Comparison of ENCODE assay signal across 10 cellular contexts in genomic region chr6:5287205-5287965, GRCh38. TPM values are rescaled to one million over a fixed set of nuclear protein-coding genes. Genes with fewer than 3 reads are reported as not detected.
DNase-seq lines count a peak whose midpoint lies in the region; ATAC-seq, FAIRE-seq and TF ChIP-seq lines count a peak whose summit lies in the region.
"Had no signal": no experiment of that assay in that cellular context is flagged by ENCODE, and none has a peak within 500 bp of the region (broad histone marks: within the 10 kb centered on the region; RNA-seq: fewer than 3 reads in every experiment).

No MANE protein-coding gene starts in this region.

- H3K4me3 Mint-ChIP-seq in T-helper 17 cell (no peak overlapping the region), Calu3 (ENCODE audit: low read depth, unreplicated experiment) (no peak overlapping the region), glutamatergic neuron (ENCODE audit: unreplicated experiment) (no peak overlapping the region)

- DNase-seq in GM18507 (ENCODE audit: extremely low spot score, insufficient read length, low read depth): no peak
- no peak for DNase-seq in T-helper 17 cell
- DNase-seq in foreskin fibroblast: peak; percentile 68 to 81
- no peak for DNase-seq in Calu3
- no peak for DNase-seq in glutamatergic neuron
- no peak for DNase-seq in Karpas-422
- DNase-seq in BE2C: no peak
- DNase-seq: NCI-H510A treated with DMSO at 0.1 percent for 48 hours had no signal

- H3K36me3 ChIP-seq in Karpas-422 (ENCODE audit: insufficient read depth, low read length) (no peaks in the 10 kb centered on the region), BE2C (no peaks in the 10 kb centered on the region)

- no peak overlapping the region for H3K9ac ChIP-seq in Karpas-422 (ENCODE audit: low read length)

- H3K27ac ChIP-seq in skin epidermis (peak overlapping the region in 11 of 21 experiments; percentile 8 to 70 (median 35)), Karpas-422 (ENCODE audit: low read length) (no peak overlapping the region)

- peak overlapping the region; percentile 27 for H3K27ac Mint-ChIP-seq in T-helper 17 cell
- no peak overlapping the region for H3K27ac Mint-ChIP-seq in Calu3 (ENCODE audit: unreplicated experiment)
- no peak overlapping the region for H3K27ac Mint-ChIP-seq in glutamatergic neuron (ENCODE audit: unreplicated experiment)

- ATAC-seq in T-helper 17 cell: no peak

- intact Hi-C loops in Calu3 (cut with micrococcal nuclease; ENCODE audit: unreplicated experiment): no loop called here

- H3K4me3 ChIP-seq in foreskin fibroblast (ENCODE audit: low read depth in 1 of 2, low read length in 2 of 2): no peak overlapping the region
- H3K4me3 ChIP-seq in skin epidermis: no peak overlapping the region
- H3K4me3 ChIP-seq in Karpas-422 (ENCODE audit: low read length): no peak overlapping the region
- no peak overlapping the region for H3K4me3 ChIP-seq in BE2C (ENCODE audit: low read depth, low read length)

- H3K4me2 ChIP-seq in Karpas-422 (ENCODE audit: low read depth, low read length, poor library complexity, severe bottlenecking): no peak overlapping the region

- H3K9me3 Mint-ChIP-seq in Calu3 (ENCODE audit: low read depth, unreplicated experiment) (no peaks in the 10 kb centered on the region), glutamatergic neuron (ENCODE audit: unreplicated experiment) (peaks cover 2% of the 10 kb centered on the region)

- H3K9me2 ChIP-seq in Karpas-422 (replicated peaks; ENCODE audit: insufficient read depth, low read length): no peaks in the 10 kb centered on the region

- CTCF ChIA-PET in Calu3 (lab: Charles Lee): no interaction called here

- peak; percentile 24 for FAIRE-seq in GM18507 (lab: Jason Lieb, UNC)
- FAIRE-seq: frontal cortex had no signal

- H3K27me3 Mint-ChIP-seq in T-helper 17 cell: no peaks in the 10 kb centered on the region
- no peaks in the 10 kb centered on the region for H3K27me3 Mint-ChIP-seq in Calu3 (ENCODE audit: unreplicated experiment)
- H3K27me3 Mint-ChIP-seq in glutamatergic neuron (ENCODE audit: unreplicated experiment): peaks cover 5% of the 10 kb centered on the region

- TF ChIP-seq CTCF in foreskin fibroblast (IDR thresholded peaks at IDR 0.05; ENCODE audit: low read depth, low read length) (no peak), Calu3 (IDR thresholded peaks at IDR 0.05; ENCODE audit: unreplicated experiment) (no peak), glutamatergic neuron (IDR thresholded peaks at IDR 0.05; ENCODE audit: partially characterized antibody, unreplicated experiment) (no peak), BE2C (IDR thresholded peaks at IDR 0.05; ENCODE audit: low read depth, low read length) (no peak)

- peaks cover 6% of the 10 kb centered on the region for H3K36me3 Mint-ChIP-seq in T-helper 17 cell (ENCODE audit: low read depth)
- no peaks in the 10 kb centered on the region for H3K36me3 Mint-ChIP-seq in Calu3 (ENCODE audit: insufficient read depth, unreplicated experiment)
- H3K36me3 Mint-ChIP-seq in glutamatergic neuron (ENCODE audit: unreplicated experiment): no peaks in the 10 kb centered on the region

- BruUV-seq in Calu3 (replicated peaks; lab: Mats Ljungman, UMichigan): no TSS peak

- no peak overlapping the region for H2AFZ ChIP-seq in Karpas-422 (ENCODE audit: low read length)

- H3K4me1 ChIP-seq in Karpas-422 (ENCODE audit: low read length) (peaks cover 8% of the 10 kb centered on the region), BE2C (no peaks in the 10 kb centered on the region)

- peaks cover 3% of the 10 kb centered on the region; the same call in 1 of the 2 replicates for H3K27me3 ChIP-seq in Karpas-422 (ENCODE audit: low read length)
- no peaks in the 10 kb centered on the region for H3K27me3 ChIP-seq in BE2C

- peaks cover 42% of the 10 kb centered on the region for H3K4me1 Mint-ChIP-seq in T-helper 17 cell
- peaks cover 15% of the 10 kb centered on the region for H3K4me1 Mint-ChIP-seq in Calu3 (ENCODE audit: low read depth, unreplicated experiment)
- H3K4me1 Mint-ChIP-seq in glutamatergic neuron (ENCODE audit: low read depth, unreplicated experiment): peaks cover 10% of the 10 kb centered on the region

- no peaks in the 10 kb centered on the region for H3K79me2 ChIP-seq in Karpas-422 (ENCODE audit: low read length)

- H4K20me1 ChIP-seq in Karpas-422 (ENCODE audit: insufficient read depth, low read depth, low read length): peaks cover 55% of the 10 kb centered on the region

- H3K9me3 ChIP-seq in T-helper 17 cell (ENCODE audit: control insufficient read depth, low read length, poor library complexity, severe bottlenecking) (no peaks in the 10 kb centered on the region), Karpas-422 (ENCODE audit: low read length) (no peaks in the 10 kb centered on the region), BE2C (no peaks in the 10 kb centered on the region)

RNA-seq across cellular contexts. Expression of gene FARS2, which starts 26.1 kb away (rescaled TPM):
- total RNA-seq in T-helper 17 cell (10 to 100 TPM; 20.7 to 26.4 TPM), Calu3 (2022) (13.4 and 14.3 TPM in 2 replicates), glutamatergic neuron (ENCODE audit: unreplicated experiment) (14.2 TPM)
- total RNA-seq in Karpas-422 (2014; rRNA removed; shearing (Covaris generic); ENCODE audit: low replicate concordance): 9.0 and 16.0 TPM in 2 replicates
- polyA plus RNA-seq in BE2C (2012; ENCODE audit: insufficient read depth, insufficient read length, low read depth): 14.3 TPM

RNA-seq across cellular contexts. Expression of gene LYRM4, which starts 26.6 kb away (rescaled TPM):
- total RNA-seq in T-helper 17 cell (10 to 100 TPM; 14.6 to 19.2 TPM), Calu3 (2022) (16.5 and 18.5 TPM in 2 replicates), glutamatergic neuron (ENCODE audit: unreplicated experiment) (29.5 TPM)
- total RNA-seq in Karpas-422 (2014; rRNA removed; shearing (Covaris generic); ENCODE audit: low replicate concordance): 22.6 and 50.5 TPM in 2 replicates
- polyA plus RNA-seq in BE2C (2012; ENCODE audit: insufficient read depth, insufficient read length, low read depth): 41.9 TPM

Comparison
In these comparisons a context has a peak if more than half of its experiments do, and no peak if none do; other contexts are left out.
1. DNase-seq: peak in foreskin fibroblast (2 of 2); none in GM18507 (single experiment), T-helper 17 cell (0 of 3), Calu3 (single experiment), glutamatergic neuron (single experiment), Karpas-422 (single experiment) and BE2C (single experiment).